ENCODE assay signal across 18 cellular contexts in the genomic region with DNA sequence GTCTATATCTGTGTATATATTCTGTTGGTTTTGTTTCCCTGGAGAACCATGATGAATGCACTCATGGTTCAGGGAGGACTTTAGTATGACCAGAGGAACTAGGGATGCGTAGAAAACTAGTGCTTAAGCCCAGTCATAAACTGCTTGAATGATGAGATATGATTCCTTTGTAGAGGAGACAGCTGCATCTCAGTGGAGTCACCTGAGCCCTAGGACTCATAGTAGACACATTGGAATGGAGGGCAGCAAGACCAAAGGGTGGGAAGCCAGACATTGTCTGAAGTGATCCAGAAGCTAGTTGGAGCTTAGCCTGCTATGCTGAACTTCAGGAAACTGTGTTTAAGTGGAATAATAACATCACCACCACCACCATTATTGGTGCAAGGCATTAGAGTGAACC.
A peak's percentile ranks its signal among the peaks of the same experiment; 100 is the strongest.
DNase-seq lines count a peak whose midpoint lies in the region; ATAC-seq and TF ChIP-seq lines count a peak whose summit lies in the region.
"Had no signal": no experiment of that assay in that cellular context is flagged by ENCODE, and none has a peak within 500 bp of the region (broad histone marks: within the 10 kb centered on the region; RNA-seq: fewer than 3 reads in every experiment).

No MANE protein-coding gene starts in this region.

- no peak overlapping the region for H3K4ac ChIP-seq in trophoblast cell (ENCODE audit: low read depth, low read length)

- H2AFZ ChIP-seq in trophoblast cell (ENCODE audit: insufficient read depth, low read length, poor library complexity): no peak overlapping the region

- H4K91ac ChIP-seq in trophoblast cell (ENCODE audit: low read depth, low read length): no peak overlapping the region

- ATAC-seq in Right ventricle myocardium inferior (no peak), left lung (no peak), upper lobe of right lung (no peak), T-helper 17 cell (no peak)
- ATAC-seq: GM12878 had no signal

- H3K27me3 Mint-ChIP-seq in T-helper 17 cell: peaks cover 22% of the 10 kb centered on the region

- H3K36me3 ChIP-seq in left ventricle myocardium inferior (no peaks in the 10 kb centered on the region), left lung (no peaks in the 10 kb centered on the region), trophoblast cell (ENCODE audit: control insufficient read depth in 1 of 2, insufficient read depth in 2 of 2, low read length in 2 of 2) (no peaks in the 10 kb centered on the region), upper lobe of right lung (no peaks in the 10 kb centered on the region)
- H3K36me3 ChIP-seq: BLaER1 had no signal

- H3K27ac ChIP-seq in left ventricle myocardium inferior (replicated peaks): peak overlapping the region; percentile 78
- peak overlapping the region; percentile 28 to 47 for H3K27ac ChIP-seq in left lung
- no peak overlapping the region for H3K27ac ChIP-seq in trophoblast cell (ENCODE audit: low read depth, low read length)
- peak overlapping the region; percentile 70 for H3K27ac ChIP-seq in upper lobe of right lung
- H3K27ac ChIP-seq: BLaER1, RWPE1 had no signal

- H3K79me1 ChIP-seq in trophoblast cell (ENCODE audit: low read length): no peaks in the 10 kb centered on the region

- H3K23ac ChIP-seq in trophoblast cell (ENCODE audit: low read length): no peak overlapping the region

- no peak overlapping the region for H4K8ac ChIP-seq in trophoblast cell (ENCODE audit: low read depth, low read length)

- no peak overlapping the region for H3K9ac ChIP-seq in trophoblast cell (ENCODE audit: low read length)
- H3K9ac ChIP-seq: BLaER1 had no signal

- H3K4me2 ChIP-seq in trophoblast cell (ENCODE audit: low read length): no peak overlapping the region
- H3K4me2 ChIP-seq: BLaER1 had no signal

- H3K18ac ChIP-seq in trophoblast cell (ENCODE audit: low read length): no peak overlapping the region

- no peaks in the 10 kb centered on the region for H3K9me3 ChIP-seq in left ventricle myocardium inferior (replicated peaks)
- no peaks in the 10 kb centered on the region for H3K9me3 ChIP-seq in left lung
- H3K9me3 ChIP-seq in trophoblast cell (ENCODE audit: insufficient read depth, low read depth, low read length): peaks cover 2% of the 10 kb centered on the region
- H3K9me3 ChIP-seq in upper lobe of right lung: no peaks in the 10 kb centered on the region
- H3K9me3 ChIP-seq in T-helper 17 cell (ENCODE audit: control insufficient read depth, low read length, poor library complexity, severe bottlenecking): no peaks in the 10 kb centered on the region

- H3K4me1 ChIP-seq in left ventricle myocardium inferior (peaks cover 33% of the 10 kb centered on the region), left lung (peaks cover 5 to 15% of the 10 kb centered on the region in 2 donors), trophoblast cell (ENCODE audit: control insufficient read depth in 1 of 2, insufficient read depth in 2 of 2, low read length in 2 of 2) (peaks cover 4 to 5% of the 10 kb centered on the region in 2 experiments), upper lobe of right lung (peaks cover 25% of the 10 kb centered on the region)

- H3K4me3 ChIP-seq in left ventricle myocardium inferior (no peak overlapping the region), left lung (no peak overlapping the region), trophoblast cell (ENCODE audit: low read depth, low read length) (no peak overlapping the region), upper lobe of right lung (no peak overlapping the region)
- H3K4me3 ChIP-seq: BLaER1, GM12878 had no signal

- no peak overlapping the region for H2BK12ac ChIP-seq in trophoblast cell (ENCODE audit: low read length)

- H3K14ac ChIP-seq in trophoblast cell (ENCODE audit: low read length): no peak overlapping the region

- no peak overlapping the region for H2AK5ac ChIP-seq in trophoblast cell (ENCODE audit: low read length)

- H2BK120ac ChIP-seq in trophoblast cell (ENCODE audit: insufficient read depth, low read length, poor library complexity): no peak overlapping the region

- peaks cover 2% of the 10 kb centered on the region for H3K4me1 Mint-ChIP-seq in T-helper 17 cell
- H3K4me1 Mint-ChIP-seq: CD8-positive, alpha-beta memory T cell had no signal

- no peak overlapping the region for H3K4me3 Mint-ChIP-seq in T-helper 17 cell
- H3K4me3 Mint-ChIP-seq: CD8-positive, alpha-beta memory T cell had no signal

- no peaks in the 10 kb centered on the region for H3K79me2 ChIP-seq in trophoblast cell (ENCODE audit: control insufficient read depth, insufficient read depth, low read length, poor library complexity)

- no CpG with 5 or more reads among the region's 1 CpG for WGBS in trophoblast cell (ENCODE audit: extremely low coverage, insufficient coverage, insufficient read length)

- no peak overlapping the region for H3K27ac Mint-ChIP-seq in T-helper 17 cell
- H3K27ac Mint-ChIP-seq: CD8-positive, alpha-beta memory T cell had no signal

- DNase-seq in left ventricle myocardium inferior (no peak), Right ventricle myocardium inferior (ENCODE audit: missing footprints) (no peak), left lung (no peak), trophoblast cell (peak; percentile 33 to 67), upper lobe of right lung (no peak), EL (no peak), T-helper 17 cell (no peak)
- DNase-seq in activated CD4-positive, CD25-positive, alpha-beta regulatory T cell treated with anti-CD3 and anti-CD28 coated beads, Interleukin-2, amount 50 U/mL, for 72 hours: no peak
- DNase-seq: CD8-positive, alpha-beta memory T cell; DMS79 treated with DMSO at 0.1 percent for 48 hours; KBM-7; NCI-H1436; NCI-H2029 treated with DMSO at 0.1 percent for 48 hours; NCI-H2171 treated with DMSO at 0.1 percent for 48 hours; NCI-H748 treated with DMSO at 0.1 percent for 48 hours had no signal

- TF ChIP-seq CTCF in left ventricle myocardium inferior (IDR thresholded peaks at IDR 0.05; ENCODE audit: borderline replicate concordance) (no peak), left lung (IDR thresholded peaks at IDR 0.05) (no peak), upper lobe of right lung (IDR thresholded peaks at IDR 0.05) (no peak)

- H3K36me3 Mint-ChIP-seq in T-helper 17 cell (ENCODE audit: low read depth): no peaks in the 10 kb centered on the region
- H3K36me3 Mint-ChIP-seq: CD8-positive, alpha-beta memory T cell had no signal

- no peak overlapping the region for H2BK5ac ChIP-seq in trophoblast cell (ENCODE audit: low read depth, low read length, poor library complexity)

- peaks cover 6% of the 10 kb centered on the region for H3K27me3 ChIP-seq in left ventricle myocardium inferior (ENCODE audit: low read depth)
- no peaks in the 10 kb centered on the region for H3K27me3 ChIP-seq in left lung
- no peaks in the 10 kb centered on the region for H3K27me3 ChIP-seq in trophoblast cell (ENCODE audit: insufficient read depth, low read length)
- H3K27me3 ChIP-seq in upper lobe of right lung: no peaks in the 10 kb centered on the region
- H3K27me3 ChIP-seq: BLaER1 had no signal

- no peak overlapping the region for H4K12ac ChIP-seq in trophoblast cell (ENCODE audit: low read depth, low read length)

- intact Hi-C loops in left ventricle myocardium inferior (cut with micrococcal nuclease): no loop called here
- intact Hi-C loops in Right ventricle myocardium inferior (cut with DNase I): no loop called here
- intact Hi-C loops in left lung (cut with DNase I): no loop called here
- intact Hi-C loops in upper lobe of right lung (cut with DNase I): no loop called here

Comparison
In these comparisons a context has a peak if more than half of its experiments do, and no peak if none do; other contexts are left out.
1. DNase-seq: peak in trophoblast cell (2 of 2); none in left ventricle myocardium inferior (single experiment), Right ventricle myocardium inferior (single experiment), left lung (0 of 2), upper lobe of right lung (single experiment), activated CD4-positive, CD25-positive, alpha-beta regulatory T cell treated with anti-CD3 and anti-CD28 coated beads, Interleukin-2, amount 50 U/mL, for 72 hours (single experiment), EL (single experiment) and T-helper 17 cell (0 of 3).